In the genomic region with DNA sequence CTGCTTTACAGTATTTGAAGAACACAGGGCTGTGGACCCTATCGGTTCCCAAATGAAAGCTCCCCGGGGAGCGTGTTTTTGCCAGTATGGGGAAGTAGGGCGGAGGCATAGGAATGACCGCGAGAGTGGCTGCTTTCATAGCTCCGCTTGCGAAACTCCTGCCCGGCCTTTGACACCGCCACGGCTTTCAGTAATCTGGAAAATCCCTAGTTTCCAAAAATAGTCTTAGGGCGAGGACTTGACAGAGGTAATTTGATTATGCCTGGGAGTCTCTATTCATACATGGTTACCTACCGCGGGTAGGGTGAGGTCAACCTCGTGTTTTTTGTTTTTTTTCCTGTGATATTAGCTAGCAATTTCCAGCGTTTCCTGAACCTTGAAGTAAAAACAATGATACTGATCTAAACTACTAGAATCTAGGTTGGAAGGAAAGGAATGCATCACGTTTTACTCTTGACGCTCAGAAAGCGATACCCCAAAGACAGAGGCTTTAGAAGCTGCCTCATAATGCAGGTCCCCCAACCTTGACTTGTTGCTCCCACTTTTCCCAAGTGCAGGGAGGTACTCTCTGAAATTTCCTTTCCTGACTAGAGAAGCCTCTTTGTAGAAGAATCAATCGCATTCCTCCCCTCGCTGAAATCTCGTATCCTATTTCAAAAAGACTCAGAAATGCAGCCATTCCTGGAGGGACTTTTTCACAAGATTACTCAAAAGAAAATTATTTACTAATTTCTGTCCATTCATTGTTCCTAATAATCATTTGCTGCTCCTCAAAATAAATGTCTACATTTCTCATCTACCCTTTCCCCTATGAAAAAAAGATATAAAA, we compare ENCODE assay signal across 8 cellular contexts. TPM values are rescaled to one million over a fixed set of nuclear protein-coding genes. Genes with fewer than 3 reads are reported as not detected.
DNase-seq lines count a peak whose midpoint lies in the region; ATAC-seq and TF ChIP-seq lines count a peak whose summit lies in the region.

No MANE protein-coding gene starts in this region.

- no peaks in the 10 kb centered on the region for H3K27me3 ChIP-seq in CD8-positive, alpha-beta memory T cell (ENCODE audit: insufficient read depth, low read length, poor library complexity, severe bottlenecking)
- H3K27me3 ChIP-seq in neural cell (ENCODE audit: insufficient read depth, low read depth, low read length): no peaks in the 10 kb centered on the region
- H3K27me3 ChIP-seq in thyroid gland: no peaks in the 10 kb centered on the region

- H3K9me3 Mint-ChIP-seq in CD8-positive, alpha-beta memory T cell: no peaks in the 10 kb centered on the region
- H3K9me3 Mint-ChIP-seq in activated T-cell treated with anti-CD3 and anti-CD28 coated beads, Interleukin-2, amount 50 U/mL, for 72 hours: no peaks in the 10 kb centered on the region

- peaks cover 37% of the 10 kb centered on the region for H3K4me1 ChIP-seq in CD8-positive, alpha-beta memory T cell (ENCODE audit: insufficient read depth, low read length)
- peaks cover 37 to 39% of the 10 kb centered on the region in 2 donors for H3K4me1 ChIP-seq in thyroid gland

- H3K36me3 ChIP-seq in CD8-positive, alpha-beta memory T cell (ENCODE audit: insufficient read depth, low read length): peaks cover 31% of the 10 kb centered on the region
- H3K36me3 ChIP-seq in neural cell (ENCODE audit: insufficient read depth, low read length) (peaks cover 5% of the 10 kb centered on the region), thyroid gland (peaks cover 18 to 25% of the 10 kb centered on the region in 2 donors)

- peaks cover 0 to 5% of the 10 kb centered on the region in 2 donors for H3K27me3 Mint-ChIP-seq in CD8-positive, alpha-beta memory T cell
- H3K27me3 Mint-ChIP-seq in activated T-cell treated with anti-CD3 and anti-CD28 coated beads, Interleukin-2, amount 50 U/mL, for 72 hours (ENCODE audit: low read depth): no peaks in the 10 kb centered on the region

- DNase-seq in CD8-positive, alpha-beta memory T cell: peak in 4 of 5 donors; percentile 52 to 75 (median 70)
- DNase-seq in NCI-H82 treated with DMSO at 0.1 percent for 48 hours (lab: John Stamatoyannopoulos, UW; ENCODE audit: unreplicated experiment) (peak; percentile 91), fibroblast of villous mesenchyme (ENCODE audit: low read depth) (peak; percentile 97), thyroid gland (peak; percentile 84 to 87)
- DNase-seq in activated T-cell treated with anti-CD3 and anti-CD28 coated beads, Interleukin-2, amount 50 U/mL, for 72 hours: peak; percentile 56 to 57

- peaks cover 4% of the 10 kb centered on the region for H4K20me1 ChIP-seq in neural cell (ENCODE audit: insufficient read depth)

- H3K4me1 Mint-ChIP-seq in CD8-positive, alpha-beta memory T cell: peaks cover 44 to 55% (median 45%) of the 10 kb centered on the region in 3 donors
- H3K4me1 Mint-ChIP-seq in activated T-cell treated with anti-CD3 and anti-CD28 coated beads, Interleukin-2, amount 50 U/mL, for 72 hours (ENCODE audit: low read depth): peaks cover 58% of the 10 kb centered on the region

- H3K4me3 ChIP-seq in CD8-positive, alpha-beta memory T cell (ENCODE audit: low read length): peak overlapping the region; percentile 96
- peak overlapping the region; percentile 92 for H3K4me3 ChIP-seq in fibroblast of villous mesenchyme (ENCODE audit: low read depth, low read length)
- H3K4me3 ChIP-seq in neural cell (ENCODE audit: low read length): peak overlapping the region; percentile 91
- peak overlapping the region; percentile 24 to 100 (median 50) for H3K4me3 ChIP-seq in thyroid gland (replicated peaks in 1 of 3)

- no peaks in the 10 kb centered on the region for H3F3A ChIP-seq in neural cell (ENCODE audit: insufficient read depth, low read length, poor library complexity, severe bottlenecking)

- TF ChIP-seq RAD21 in neural cell (conservative IDR thresholded peaks at IDR 0.05): no peak

- intact Hi-C loops in thyroid gland (cut with DNase I): no loop called here

- peak overlapping the region; percentile 90 to 99 (median 93) for H3K4me3 Mint-ChIP-seq in CD8-positive, alpha-beta memory T cell
- H3K4me3 Mint-ChIP-seq in activated T-cell treated with anti-CD3 and anti-CD28 coated beads, Interleukin-2, amount 50 U/mL, for 72 hours: peak overlapping the region; percentile 93 to 96

- peak overlapping the region; percentile 100 for H3K27ac ChIP-seq in CD8-positive, alpha-beta memory T cell (ENCODE audit: low read depth, low read length)
- H3K27ac ChIP-seq in neural cell (ENCODE audit: low read length): peak overlapping the region; percentile 98
- peak overlapping the region; percentile 99 to 100 (median 99) for H3K27ac ChIP-seq in thyroid gland

- no peaks in the 10 kb centered on the region for H3K9me2 ChIP-seq in neural cell (ENCODE audit: insufficient read depth, low read length)

- TF ChIP-seq POLR2A in thyroid gland (IDR thresholded peaks at IDR 0.05): no peak

- peaks cover 34% of the 10 kb centered on the region for H3K79me2 ChIP-seq in neural cell (replicated peaks; ENCODE audit: insufficient read depth, low read length)

- CTCF ChIA-PET in CD8-positive, alpha-beta memory T cell (lab: Charles Lee): interaction anchor here (0.9 to 3.6 kb wide), 11 partner anchors 8 to 630 kb away, joined by 3 to 54 read pairs (median 6); a partner anchor contains a TSS

- no peaks in the 10 kb centered on the region for H3K9me3 ChIP-seq in CD8-positive, alpha-beta memory T cell (ENCODE audit: low read length)
- H3K9me3 ChIP-seq in neural cell (ENCODE audit: low read length) (no peaks in the 10 kb centered on the region), thyroid gland (no peaks in the 10 kb centered on the region)

- H3K9ac ChIP-seq in neural cell (ENCODE audit: low read length): peak overlapping the region; percentile 99

- H3K4me2 ChIP-seq in neural cell (ENCODE audit: low read length): peak overlapping the region; percentile 56

- H2AFZ ChIP-seq in neural cell (ENCODE audit: low read depth, low read length): peak overlapping the region; percentile 97

- WGBS in thyroid gland, 2 donors: 7% methylated on average over 22 of the region's 22 CpGs

- peak; percentile 30 for ATAC-seq in GM19328 (IDR thresholded peaks at IDR 0.05; ENCODE audit: unreplicated experiment)
- ATAC-seq in HG03439 (IDR thresholded peaks at IDR 0.05; ENCODE audit: unreplicated experiment): peak; percentile 38
- peak; percentile 24 to 30 for ATAC-seq in activated T-cell treated with anti-CD3 and anti-CD28 coated beads, Interleukin-2, amount 50 U/mL, for 72 hours (replicated peaks in 1 of 2)

- TF ChIP-seq EP300 in neural cell (conservative IDR thresholded peaks at IDR 0.05; ENCODE audit: poor library complexity, severe bottlenecking): no peak

- TF ChIP-seq CTCF in fibroblast of villous mesenchyme (IDR thresholded peaks at IDR 0.05; ENCODE audit: insufficient read depth, low read depth, low read length): no peak
- no peak for TF ChIP-seq CTCF in neural cell (IDR thresholded peaks at IDR 0.05; ENCODE audit: poor library complexity, severe bottlenecking)
- no peak for TF ChIP-seq CTCF in thyroid gland (IDR thresholded peaks at IDR 0.05)

- peak overlapping the region; percentile 96 to 100 (median 100) for H3K27ac Mint-ChIP-seq in CD8-positive, alpha-beta memory T cell
- peak overlapping the region; percentile 99 for H3K27ac Mint-ChIP-seq in activated T-cell treated with anti-CD3 and anti-CD28 coated beads, Interleukin-2, amount 50 U/mL, for 72 hours

- POLR2A ChIA-PET in CD8-positive, alpha-beta memory T cell (lab: Charles Lee): interaction anchor here (0.5 to 3.9 kb wide), 17 partner anchors 8 to 1307 kb away, joined by 3 to 284 read pairs (median 5); a partner anchor contains a TSS

- peaks cover 21 to 49% (median 24%) of the 10 kb centered on the region in 3 donors for H3K36me3 Mint-ChIP-seq in CD8-positive, alpha-beta memory T cell
- H3K36me3 Mint-ChIP-seq in activated T-cell treated with anti-CD3 and anti-CD28 coated beads, Interleukin-2, amount 50 U/mL, for 72 hours (ENCODE audit: insufficient read depth in 2 of 2): peaks cover 21 to 34% of the 10 kb centered on the region in 2 donors

TF ChIP-seq in neural cell, 6 proteins besides CTCF, POLR2A, EP300 and RAD21:
- no peak for TF ChIP-seq SMC3 (conservative IDR thresholded peaks at IDR 0.05; ENCODE audit: poor library complexity)
- TF ChIP-seq, protein P1, sequence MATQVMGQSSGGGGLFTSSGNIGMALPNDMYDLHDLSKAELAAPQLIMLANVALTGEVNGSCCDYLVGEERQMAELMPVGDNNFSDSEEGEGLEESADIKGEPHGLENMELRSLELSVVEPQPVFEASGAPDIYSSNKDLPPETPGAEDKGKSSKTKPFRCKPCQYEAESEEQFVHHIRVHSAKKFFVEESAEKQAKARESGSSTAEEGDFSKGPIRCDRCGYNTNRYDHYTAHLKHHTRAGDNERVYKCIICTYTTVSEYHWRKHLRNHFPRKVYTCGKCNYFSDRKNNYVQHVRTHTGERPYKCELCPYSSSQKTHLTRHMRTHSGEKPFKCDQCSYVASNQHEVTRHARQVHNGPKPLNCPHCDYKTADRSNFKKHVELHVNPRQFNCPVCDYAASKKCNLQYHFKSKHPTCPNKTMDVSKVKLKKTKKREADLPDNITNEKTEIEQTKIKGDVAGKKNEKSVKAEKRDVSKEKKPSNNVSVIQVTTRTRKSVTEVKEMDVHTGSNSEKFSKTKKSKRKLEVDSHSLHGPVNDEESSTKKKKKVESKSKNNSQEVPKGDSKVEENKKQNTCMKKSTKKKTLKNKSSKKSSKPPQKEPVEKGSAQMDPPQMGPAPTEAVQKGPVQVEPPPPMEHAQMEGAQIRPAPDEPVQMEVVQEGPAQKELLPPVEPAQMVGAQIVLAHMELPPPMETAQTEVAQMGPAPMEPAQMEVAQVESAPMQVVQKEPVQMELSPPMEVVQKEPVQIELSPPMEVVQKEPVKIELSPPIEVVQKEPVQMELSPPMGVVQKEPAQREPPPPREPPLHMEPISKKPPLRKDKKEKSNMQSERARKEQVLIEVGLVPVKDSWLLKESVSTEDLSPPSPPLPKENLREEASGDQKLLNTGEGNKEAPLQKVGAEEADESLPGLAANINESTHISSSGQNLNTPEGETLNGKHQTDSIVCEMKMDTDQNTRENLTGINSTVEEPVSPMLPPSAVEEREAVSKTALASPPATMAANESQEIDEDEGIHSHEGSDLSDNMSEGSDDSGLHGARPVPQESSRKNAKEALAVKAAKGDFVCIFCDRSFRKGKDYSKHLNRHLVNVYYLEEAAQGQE (IDR thresholded peaks at IDR 0.05; ENCODE audit: borderline replicate concordance): no peak
- TF ChIP-seq TAF1 (IDR thresholded peaks at IDR 0.05; ENCODE audit: low read depth): no peak
- no peak for TF ChIP-seq MXI1 (conservative IDR thresholded peaks at IDR 0.05; ENCODE audit: poor library complexity, severe bottlenecking)
- no peak for TF ChIP-seq POLR2AphosphoS5 (IDR thresholded peaks at IDR 0.05)
- TF ChIP-seq EZH2 (IDR thresholded peaks at IDR 0.05; ENCODE audit: borderline replicate concordance, insufficient read depth, low read length, poor library complexity, severe bottlenecking): no peak
TF ChIP-seq in neural cell: peak in this region for 0.

RNA-seq across cellular contexts. Expression of a gene that starts 0.9 kb away (rescaled TPM):
- 100 to 1,000 TPM; 125 to 126 TPM for total RNA-seq in CD8-positive, alpha-beta memory T cell
- polyA plus RNA-seq in CD8-positive, alpha-beta memory T cell: 62.1 TPM
- total RNA-seq in activated T-cell treated with anti-CD3 and anti-CD28 coated beads, Interleukin-2, amount 50 U/mL, for 72 hours: 100 to 1,000 TPM; 248 to 315 TPM
- total RNA-seq in fibroblast of villous mesenchyme (108 and 175 TPM in 2 replicates), thyroid gland (100 to 1,000 TPM; 142 to 375 (median 227) TPM)
- polyA plus RNA-seq in neural cell: 186 and 199 TPM in 2 replicates
- 224 and 233 TPM in 2 replicates for polyA minus RNA-seq in neural cell

Comparison
In these comparisons a context has a peak if more than half of its experiments do, and no peak if none do; other contexts are left out.
1. Peak in every context shown above with its lines: DNase-seq, ATAC-seq, H3K4me3 ChIP-seq and H3K27ac ChIP-seq.